Comparison of ENCODE assay signal across 24 cellular contexts in genomic region chr14:76109087-76109880, GRCh38. TPM values are rescaled to one million over a fixed set of nuclear protein-coding genes. Genes with fewer than 3 reads are reported as not detected.
DNase-seq lines count a peak whose midpoint lies in the region; ATAC-seq, FAIRE-seq and TF ChIP-seq lines count a peak whose summit lies in the region.
"Had no signal": no experiment of that assay in that cellular context is flagged by ENCODE, and none has a peak within 500 bp of the region (broad histone marks: within the 10 kb centered on the region; RNA-seq: fewer than 3 reads in every experiment).

No MANE protein-coding gene starts in this region.

- TF ChIP-seq RAD21 in SK-N-SH (IDR thresholded peaks at IDR 0.05; ENCODE audit: low read length), result no peak

- H3K27me3 Mint-ChIP-seq in Calu3 (ENCODE audit: unreplicated experiment), result peaks cover 89% of the 10 kb centered on the region

- H3K4me3 ChIP-seq in SK-N-SH (ENCODE audit: low read depth in 2 of 2, low read length in 1 of 2) (no peak overlapping the region), fibroblast of mammary gland (ENCODE audit: control insufficient read depth, low read depth, low read length) (no peak overlapping the region)
- H3K4me3 ChIP-seq: A549, dorsolateral prefrontal cortex, neural progenitor cell, spleen, vagina had no signal

- peak; percentile 65 for FAIRE-seq in urothelium cell line (lab: Jason Lieb, UNC)
- FAIRE-seq: A549, GM18507 had no signal

- H3K27me3 ChIP-seq in SK-N-SH (ENCODE audit: insufficient read depth) (peaks cover 8% of the 10 kb centered on the region; the same call in 1 of the 2 replicates), foreskin keratinocyte (peaks cover 28% of the 10 kb centered on the region)
- H3K27me3 ChIP-seq: neural progenitor cell, vagina had no signal

- ATAC-seq in SK-N-SH treated with all-trans-retinoic acid at 6 μM for 48 hours, result peak; percentile 18; the same call in 1 of the 3 replicates
- ATAC-seq in foreskin keratinocyte, result no peak
- ATAC-seq: A549 had no signal

- no peak overlapping the region for H3K4me2 ChIP-seq in SK-N-SH
- H3K4me2 ChIP-seq: A549, neural progenitor cell had no signal

- no TSS peak for BruUV-seq in Calu3 (replicated peaks; lab: Mats Ljungman, UMichigan)

- CTCF ChIA-PET in SK-N-SH (lab: Yijun Ruan, JAX) (no interaction called here), Calu3 (lab: Charles Lee) (no interaction called here)

- H3K9ac ChIP-seq in SK-N-SH, result no peak overlapping the region
- H3K9ac ChIP-seq: neural progenitor cell had no signal

- H2AFZ ChIP-seq in SK-N-SH (ENCODE audit: low read depth), result no peak overlapping the region
- H2AFZ ChIP-seq: neural progenitor cell had no signal

- H3K9me3 ChIP-seq in SK-N-SH, result no peaks in the 10 kb centered on the region
- H3K9me3 ChIP-seq: A549, vagina had no signal

- H3K79me2 ChIP-seq in SK-N-SH (ENCODE audit: insufficient read depth), result no peaks in the 10 kb centered on the region

- H3K4me1 ChIP-seq in SK-N-SH (ENCODE audit: control insufficient read depth in 1 of 2, insufficient read depth in 2 of 2, low read depth in 1 of 2, low read length in 1 of 2) (no peaks in the 10 kb centered on the region), foreskin keratinocyte (no peaks in the 10 kb centered on the region)
- H3K4me1 ChIP-seq: A549, spleen, vagina had no signal

- 46% methylated on average over 11 of the region's 14 CpGs for WGBS in SK-N-SH (ENCODE audit: low lambda C conversion rate)

- no peaks in the 10 kb centered on the region for H4K20me1 ChIP-seq in SK-N-SH (ENCODE audit: insufficient read depth)

- DNase-seq in SK-N-SH, result no peak
- peak; percentile 16 for DNase-seq in NCI-H69 (lab: John Stamatoyannopoulos, UW)
- DNase-seq in fibroblast of mammary gland (ENCODE audit: low read depth), result peak; percentile 25
- no peak for DNase-seq in urothelium cell line (ENCODE audit: low spot score)
- no peak for DNase-seq in Calu3
- no peak for DNase-seq in SHP77 (lab: John Stamatoyannopoulos, UW)
- DNase-seq in foreskin keratinocyte, result no peak
- DNase-seq: activated CD4-positive, alpha-beta T cell treated with anti-CD3 and anti-CD28 coated beads, Interleukin-2, amount 50 U/mL, for 1 hour; activated gamma-delta T cell; caudate nucleus; dorsolateral prefrontal cortex; erythroblast; head of caudate nucleus; immature natural killer cell; NCI-H1436; NCI-H2227 treated with DMSO at 0.1 percent for 48 hours; NK-92 treated with Interleukin-12 subunit alpha and Interleukin-12 subunit beta, amount 100 ng/mL, for 24 hours; spleen had no signal

- POLR2A ChIA-PET in SK-N-SH (lab: Yijun Ruan, JAX), result no interaction called here

- TF ChIP-seq EP300 in SK-N-SH (IDR thresholded peaks at IDR 0.05; ENCODE audit: borderline replicate concordance in 1 of 2, low read depth in 1 of 2, low read length in 1 of 2), result no peak

- H3K27ac Mint-ChIP-seq in Calu3 (ENCODE audit: unreplicated experiment), result no peak overlapping the region
- H3K27ac Mint-ChIP-seq: CD14-positive monocyte, immature natural killer cell, neural progenitor cell had no signal

- no peak for TF ChIP-seq CTCF in SK-N-SH (IDR thresholded peaks at IDR 0.05)
- no peak for TF ChIP-seq CTCF in fibroblast of mammary gland (conservative IDR thresholded peaks at IDR 0.05; ENCODE audit: control insufficient read depth, insufficient read depth, low read depth, low read length)
- no peak for TF ChIP-seq CTCF in Calu3 (IDR thresholded peaks at IDR 0.05; ENCODE audit: unreplicated experiment)
- no peak for TF ChIP-seq CTCF in foreskin keratinocyte (conservative IDR thresholded peaks at IDR 0.05)

- no peak overlapping the region for H3K4me3 Mint-ChIP-seq in Calu3 (ENCODE audit: low read depth, unreplicated experiment)
- H3K4me3 Mint-ChIP-seq: CD14-positive monocyte, immature natural killer cell, neural progenitor cell had no signal

- H3K36me3 ChIP-seq in SK-N-SH (replicated peaks in 1 of 2; ENCODE audit: control insufficient read depth in 1 of 2, insufficient read depth in 2 of 2, low read length in 1 of 2), result no peaks in the 10 kb centered on the region
- H3K36me3 ChIP-seq: neural progenitor cell, spleen, vagina had no signal

- H3K4me1 Mint-ChIP-seq in Calu3 (ENCODE audit: low read depth, unreplicated experiment), result no peaks in the 10 kb centered on the region
- H3K4me1 Mint-ChIP-seq: CD14-positive monocyte, immature natural killer cell had no signal

- no peaks in the 10 kb centered on the region for H3F3A ChIP-seq in SK-N-SH (replicated peaks; ENCODE audit: insufficient read depth)

- no peaks in the 10 kb centered on the region for H3K9me2 ChIP-seq in SK-N-SH

- H3K27ac ChIP-seq in SK-N-SH (ENCODE audit: low read depth in 2 of 2, low read length in 1 of 2) (no peak overlapping the region), foreskin keratinocyte (no peak overlapping the region)
- H3K27ac ChIP-seq: A549, dorsolateral prefrontal cortex, neural progenitor cell, spleen, vagina had no signal

- no peaks in the 10 kb centered on the region for H3K36me3 Mint-ChIP-seq in Calu3 (ENCODE audit: insufficient read depth, unreplicated experiment)
- H3K36me3 Mint-ChIP-seq: CD14-positive monocyte, immature natural killer cell, neural progenitor cell had no signal

- intact Hi-C loops in Calu3 (cut with micrococcal nuclease; ENCODE audit: unreplicated experiment), result no loop called here

- peaks cover 2% of the 10 kb centered on the region for H3K9me3 Mint-ChIP-seq in Calu3 (ENCODE audit: low read depth, unreplicated experiment)
- H3K9me3 Mint-ChIP-seq: immature natural killer cell had no signal

TF ChIP-seq in SK-N-SH treated with all-trans-retinoic acid at 6 μM for 48 hours, 23 proteins besides CTCF, POLR2A, EP300 and RAD21:
- no peak for TF ChIP-seq SNAI2 (CRISPR knock-in tag; IDR thresholded peaks at IDR 0.05)
- TF ChIP-seq, protein P1, sequence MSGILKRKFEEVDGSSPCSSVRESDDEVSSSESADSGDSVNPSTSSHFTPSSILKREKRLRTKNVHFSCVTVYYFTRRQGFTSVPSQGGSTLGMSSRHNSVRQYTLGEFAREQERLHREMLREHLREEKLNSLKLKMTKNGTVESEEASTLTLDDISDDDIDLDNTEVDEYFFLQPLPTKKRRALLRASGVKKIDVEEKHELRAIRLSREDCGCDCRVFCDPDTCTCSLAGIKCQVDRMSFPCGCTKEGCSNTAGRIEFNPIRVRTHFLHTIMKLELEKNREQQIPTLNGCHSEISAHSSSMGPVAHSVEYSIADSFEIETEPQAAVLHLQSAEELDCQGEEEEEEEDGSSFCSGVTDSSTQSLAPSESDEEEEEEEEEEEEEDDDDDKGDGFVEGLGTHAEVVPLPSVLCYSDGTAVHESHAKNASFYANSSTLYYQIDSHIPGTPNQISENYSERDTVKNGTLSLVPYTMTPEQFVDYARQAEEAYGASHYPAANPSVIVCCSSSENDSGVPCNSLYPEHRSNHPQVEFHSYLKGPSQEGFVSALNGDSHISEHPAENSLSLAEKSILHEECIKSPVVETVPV (CRISPR knock-in tag; IDR thresholded peaks at IDR 0.05), result no peak
TF ChIP-seq in SK-N-SH treated with all-trans-retinoic acid at 6 μM for 48 hours: peak in this region for 0.

TF ChIP-seq in SK-N-SH, 30 proteins besides CTCF, POLR2A, EP300 and RAD21:
- no peak for TF ChIP-seq EZH2phosphoT487 (IDR thresholded peaks at IDR 0.05; ENCODE audit: borderline replicate concordance, low read depth)
- TF ChIP-seq, protein P2, sequence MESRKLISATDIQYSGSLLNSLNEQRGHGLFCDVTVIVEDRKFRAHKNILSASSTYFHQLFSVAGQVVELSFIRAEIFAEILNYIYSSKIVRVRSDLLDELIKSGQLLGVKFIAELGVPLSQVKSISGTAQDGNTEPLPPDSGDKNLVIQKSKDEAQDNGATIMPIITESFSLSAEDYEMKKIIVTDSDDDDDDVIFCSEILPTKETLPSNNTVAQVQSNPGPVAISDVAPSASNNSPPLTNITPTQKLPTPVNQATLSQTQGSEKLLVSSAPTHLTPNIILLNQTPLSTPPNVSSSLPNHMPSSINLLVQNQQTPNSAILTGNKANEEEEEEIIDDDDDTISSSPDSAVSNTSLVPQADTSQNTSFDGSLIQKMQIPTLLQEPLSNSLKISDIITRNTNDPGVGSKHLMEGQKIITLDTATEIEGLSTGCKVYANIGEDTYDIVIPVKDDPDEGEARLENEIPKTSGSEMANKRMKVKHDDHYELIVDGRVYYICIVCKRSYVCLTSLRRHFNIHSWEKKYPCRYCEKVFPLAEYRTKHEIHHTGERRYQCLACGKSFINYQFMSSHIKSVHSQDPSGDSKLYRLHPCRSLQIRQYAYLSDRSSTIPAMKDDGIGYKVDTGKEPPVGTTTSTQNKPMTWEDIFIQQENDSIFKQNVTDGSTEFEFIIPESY (IDR thresholded peaks at IDR 0.05; ENCODE audit: borderline replicate concordance, low read depth), result no peak
- TF ChIP-seq NFIC (IDR thresholded peaks at IDR 0.05; ENCODE audit: borderline replicate concordance), result no peak
- no peak for TF ChIP-seq CHD2 (IDR thresholded peaks at IDR 0.05; ENCODE audit: low read length, partially characterized antibody)
- no peak for TF ChIP-seq TAF1 (IDR thresholded peaks at IDR 0.05; ENCODE audit: borderline replicate concordance, low read depth, low read length)
- TF ChIP-seq FOXM1 (IDR thresholded peaks at IDR 0.05; ENCODE audit: low read depth), result no peak
- no peak for TF ChIP-seq TCF12 (IDR thresholded peaks at IDR 0.05)
- TF ChIP-seq, protein P3, sequence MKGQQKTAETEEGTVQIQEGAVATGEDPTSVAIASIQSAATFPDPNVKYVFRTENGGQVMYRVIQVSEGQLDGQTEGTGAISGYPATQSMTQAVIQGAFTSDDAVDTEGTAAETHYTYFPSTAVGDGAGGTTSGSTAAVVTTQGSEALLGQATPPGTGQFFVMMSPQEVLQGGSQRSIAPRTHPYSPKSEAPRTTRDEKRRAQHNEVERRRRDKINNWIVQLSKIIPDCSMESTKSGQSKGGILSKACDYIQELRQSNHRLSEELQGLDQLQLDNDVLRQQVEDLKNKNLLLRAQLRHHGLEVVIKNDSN (IDR thresholded peaks at IDR 0.05; ENCODE audit: borderline replicate concordance, low read depth), result no peak
- TF ChIP-seq MEF2A (IDR thresholded peaks at IDR 0.05; ENCODE audit: borderline replicate concordance, low read depth), result no peak
- no peak for TF ChIP-seq MXI1 (IDR thresholded peaks at IDR 0.05; ENCODE audit: low read depth, low read length)
- TF ChIP-seq FOSL2 (IDR thresholded peaks at IDR 0.05; ENCODE audit: borderline replicate concordance, low read depth), result no peak
- no peak for TF ChIP-seq GATA2 (CRISPR knock-in tag; IDR thresholded peaks at IDR 0.05)
- TF ChIP-seq RFX5 (IDR thresholded peaks at IDR 0.05; ENCODE audit: low read length), result no peak
- TF ChIP-seq SIN3A (IDR thresholded peaks at IDR 0.05; ENCODE audit: borderline replicate concordance, low read depth, low read length), result no peak
- no peak for TF ChIP-seq RCOR1 (IDR thresholded peaks at IDR 0.05; ENCODE audit: low read length)

RNA-seq across cellular contexts. Expression of gene GPATCH2L, which starts 42.4 kb away (rescaled TPM):
- polyA plus RNA-seq in SK-N-SH (2012; rRNA removed), result 17.7 and 28.5 TPM in 2 replicates
- polyA plus RNA-seq in SK-N-SH (2012; cell fraction: cytosol; rRNA removed), result 11.7 and 15.1 TPM in 2 replicates
- polyA plus RNA-seq in SK-N-SH (2012; cell fraction: nucleus; rRNA removed), result 60.5 and 61.7 TPM in 2 replicates
- total RNA-seq in Calu3 (2022), result 53.8 and 62.4 TPM in 2 replicates
- 28.5 and 30.4 TPM in 2 replicates for total RNA-seq in foreskin keratinocyte
- polyA plus RNA-seq in foreskin keratinocyte, result 4.4 and 6.1 TPM in 2 replicates

Comparison
In these comparisons a context has a peak if more than half of its experiments do, and no peak if none do; other contexts are left out.
1. DNase-seq: peak in NCI-H69 (single experiment) and fibroblast of mammary gland (single experiment); none in SK-N-SH (single experiment), urothelium cell line (single experiment), Calu3 (single experiment), SHP77 (0 of 2) and foreskin keratinocyte (0 of 2).